24 cellular contexts compared by ENCODE assay signal in genomic region chr1:4057603-4058002, GRCh38.
DNase-seq lines count a peak whose midpoint lies in the region; ATAC-seq, FAIRE-seq and TF ChIP-seq lines count a peak whose summit lies in the region.
"Had no signal": no experiment of that assay in that cellular context is flagged by ENCODE, and none has a peak within 500 bp of the region (broad histone marks: within the 10 kb centered on the region; RNA-seq: fewer than 3 reads in every experiment).

No MANE protein-coding gene starts in this region.

- H4K8ac ChIP-seq in H1 (ENCODE audit: extremely low read depth, insufficient read depth, low read length) = peak overlapping the region; percentile 37; the same call in 1 of the 2 replicates
- H4K8ac ChIP-seq in neuronal stem cell (ENCODE audit: low read depth, low read length) = no peak overlapping the region

- no peak for ATAC-seq in Right ventricle myocardium inferior
- no peak for ATAC-seq in upper lobe of right lung
- ATAC-seq in body of pancreas = no peak
- ATAC-seq in HG02981 (IDR thresholded peaks at IDR 0.05; ENCODE audit: unreplicated experiment) = no peak
- ATAC-seq: A549 had no signal

- H2BK12ac ChIP-seq in H1 (ENCODE audit: low read depth, low read length) (peak overlapping the region; percentile 39; the same call in 1 of the 2 replicates), neuronal stem cell (ENCODE audit: low read length) (no peak overlapping the region)

- WGBS in H1 (ENCODE audit: extremely low coverage in 1 of 2, insufficient coverage in 1 of 2, insufficient read length in 1 of 2, insufficient replicate concordance in 2 of 2, low coverage in 1 of 2, low lambda C conversion rate in 2 of 2, missing lambda C conversion rate in 1 of 2), 2 experiments = 89% methylated on average over 11 of the region's 11 CpGs; no CpG with 5 or more reads in 1 of the 2 experiments
- no CpG with 5 or more reads among the region's 11 CpGs for WGBS in neuronal stem cell (ENCODE audit: extremely low coverage in 2 of 2, insufficient read length in 2 of 2, insufficient replicate concordance in 1 of 2), 2 donors
- 71 to 87% methylated on average over 6 to 11 of the region's 11 CpGs for WGBS in body of pancreas, 2 donors

- TF ChIP-seq POLR2A in H1 (IDR thresholded peaks at IDR 0.05; ENCODE audit: control extremely low read depth in 1 of 2, low read depth in 2 of 2, low read length in 2 of 2) (no peak), body of pancreas (IDR thresholded peaks at IDR 0.05) (no peak)

- H2AFZ ChIP-seq in H1 (ENCODE audit: low read length) (no peak overlapping the region), neuronal stem cell (ENCODE audit: low read length) (no peak overlapping the region)

- TF ChIP-seq CTCF in right atrium auricular region (IDR thresholded peaks at IDR 0.05) (no peak), H1 (IDR thresholded peaks at IDR 0.05; ENCODE audit: control extremely low read depth in 1 of 3, insufficient read depth in 1 of 3, low read depth in 1 of 3, low read length in 3 of 3) (no peak), upper lobe of right lung (IDR thresholded peaks at IDR 0.05) (no peak), body of pancreas (IDR thresholded peaks at IDR 0.05) (no peak)

- no peak for TF ChIP-seq RAD21 in H1 (IDR thresholded peaks at IDR 0.05 in 1 of 2, conservative IDR thresholded peaks at IDR 0.05 in 1 of 2; ENCODE audit: low read depth in 2 of 2, low read length in 2 of 2)

- H3K56ac ChIP-seq in H1 (replicated peaks; ENCODE audit: insufficient read length, low read depth, low read length) = no peak overlapping the region

- intact Hi-C loops in Right ventricle myocardium inferior (cut with DNase I) (no loop called here), upper lobe of right lung (cut with DNase I) (no loop called here), body of pancreas (cut with DNase I) (no loop called here)

- H4K20me1 ChIP-seq in H1 (replicated peaks in 1 of 2; ENCODE audit: control insufficient read depth in 1 of 2, insufficient read depth in 2 of 2, low read length in 2 of 2) = no peaks in the 10 kb centered on the region
- H4K20me1 ChIP-seq: BLaER1 had no signal

- no peak for TF ChIP-seq EP300 in H1 (IDR thresholded peaks at IDR 0.05; ENCODE audit: borderline replicate concordance in 1 of 2, low read depth in 2 of 2, low read length in 2 of 2)

- H2BK5ac ChIP-seq in H1 (ENCODE audit: low read depth, low read length) (no peak overlapping the region), neuronal stem cell (ENCODE audit: low read length) (no peak overlapping the region)

- H2BK120ac ChIP-seq in H1 (replicated peaks; ENCODE audit: low read depth, low read length) = no peak overlapping the region
- H2BK120ac ChIP-seq in neuronal stem cell (ENCODE audit: low read depth, low read length) = no peak overlapping the region

- H3K27ac ChIP-seq in right atrium auricular region (no peak overlapping the region), H1 (ENCODE audit: low read depth, low read length) (no peak overlapping the region), neuronal stem cell (replicated peaks; ENCODE audit: low read length) (no peak overlapping the region), upper lobe of right lung (no peak overlapping the region), body of pancreas (no peak overlapping the region)
- H3K27ac ChIP-seq: 22Rv1, A549, BLaER1 had no signal

- H3K14ac ChIP-seq in H1 (ENCODE audit: insufficient read length) (no peak overlapping the region), neuronal stem cell (ENCODE audit: low read length) (peak overlapping the region; percentile 56)

- no peak overlapping the region for H4K91ac ChIP-seq in H1 (replicated peaks; ENCODE audit: insufficient read length, low read length)
- no peak overlapping the region for H4K91ac ChIP-seq in neuronal stem cell (ENCODE audit: low read depth, low read length, poor library complexity)

- H3K27me3 ChIP-seq in right atrium auricular region (no peaks in the 10 kb centered on the region), H1 (replicated peaks in 1 of 4; ENCODE audit: control insufficient read depth in 3 of 4, extremely low read depth in 1 of 4, insufficient read depth in 3 of 4, low read length in 3 of 4) (no peaks in the 10 kb centered on the region), neuronal stem cell (ENCODE audit: control insufficient read depth in 3 of 3, insufficient read depth in 3 of 3, low read depth in 1 of 3, low read length in 3 of 3) (no peaks in the 10 kb centered on the region), upper lobe of right lung (no peaks in the 10 kb centered on the region), body of pancreas (no peaks in the 10 kb centered on the region)
- H3K27me3 ChIP-seq: BE2C, BLaER1 had no signal

- H3K79me1 ChIP-seq in H1 (ENCODE audit: low read depth, low read length) (no peaks in the 10 kb centered on the region), neuronal stem cell (ENCODE audit: low read depth, low read length) (no peaks in the 10 kb centered on the region)

- H2AK5ac ChIP-seq in H1 (ENCODE audit: low read depth, low read length) = no peak overlapping the region
- H2AK5ac ChIP-seq in neuronal stem cell (ENCODE audit: low read depth, low read length) = peak overlapping the region; percentile 63

- no peak for FAIRE-seq in H1 (lab: Jason Lieb, UNC)
- FAIRE-seq: A549, G401.6, GM12891 had no signal

- H3K4me3 ChIP-seq in right atrium auricular region (no peak overlapping the region), H1 (ENCODE audit: extremely low read depth in 1 of 4, insufficient read depth in 2 of 4, low read depth in 3 of 4, low read length in 4 of 4) (no peak overlapping the region), neuronal stem cell (ENCODE audit: low read length in 2 of 2) (no peak overlapping the region), upper lobe of right lung (no peak overlapping the region), body of pancreas (no peak overlapping the region)
- H3K4me3 ChIP-seq: A549, BLaER1 had no signal

- no peaks in the 10 kb centered on the region for H3K36me3 ChIP-seq in right atrium auricular region
- H3K36me3 ChIP-seq in H1 (ENCODE audit: control insufficient read depth in 2 of 4, insufficient read depth in 4 of 4, low read length in 3 of 4) = no peaks in the 10 kb centered on the region
- H3K36me3 ChIP-seq in neuronal stem cell (replicated peaks in 1 of 2; ENCODE audit: control insufficient read depth in 2 of 2, insufficient read depth in 2 of 2, low read length in 2 of 2) = no peaks in the 10 kb centered on the region
- H3K36me3 ChIP-seq in upper lobe of right lung = no peaks in the 10 kb centered on the region
- no peaks in the 10 kb centered on the region for H3K36me3 ChIP-seq in body of pancreas (replicated peaks in 1 of 2; ENCODE audit: insufficient read depth in 1 of 2, low read depth in 2 of 2)
- H3K36me3 ChIP-seq: BE2C, BLaER1 had no signal

- CTCF ChIA-PET in H1 (lab: Charles Lee; ENCODE audit: partially characterized antibody) = no interaction called here

- H2BK15ac ChIP-seq in H1 (ENCODE audit: low read length) (no peak overlapping the region), neuronal stem cell (ENCODE audit: low read length) (no peak overlapping the region)

- no peak overlapping the region for H2BK20ac ChIP-seq in H1 (ENCODE audit: low read length)

- no peaks in the 10 kb centered on the region for H3K79me2 ChIP-seq in H1 (ENCODE audit: control insufficient read depth in 1 of 2, insufficient read depth in 2 of 2, low read length in 2 of 2)

- DNase-seq in right atrium auricular region (ENCODE audit: low spot score) = peak; percentile 44
- DNase-seq in Right ventricle myocardium inferior (ENCODE audit: missing footprints) = no peak
- peak in 1 of 2 experiments; percentile 22 for DNase-seq in H1 (ENCODE audit: low read depth in 1 of 2, low spot score in 2 of 2)
- DNase-seq in neuronal stem cell (ENCODE audit: low spot score) = no peak
- DNase-seq in upper lobe of right lung = peak; percentile 32
- DNase-seq in GM19238 (ENCODE audit: insufficient read length, low spot score) = no peak
- DNase-seq in body of pancreas = no peak
- DNase-seq: AML-193; BE2C; C1 segment of cervical spinal cord; CD4-positive, alpha-beta memory T cell; CD4-positive, CD25-positive, alpha-beta regulatory T cell; CD8-positive, alpha-beta memory T cell; COR-L47; DMS 273 treated with DMSO at 0.1 percent for 48 hours; DMS153; DMS79 treated with DMSO at 0.1 percent for 48 hours; GF-D8 had no signal

- H3K23ac ChIP-seq in H1 (ENCODE audit: insufficient read length) = no peak overlapping the region
- H3K23ac ChIP-seq in neuronal stem cell (ENCODE audit: low read depth, low read length, poor library complexity) = no peak overlapping the region

- H4K5ac ChIP-seq in H1 (ENCODE audit: insufficient read length, low read depth, low read length) = no peak overlapping the region

- no peak overlapping the region for H3K4me2 ChIP-seq in H1 (ENCODE audit: insufficient read depth in 1 of 2, low read depth in 2 of 2, low read length in 2 of 2)
- H3K4me2 ChIP-seq in neuronal stem cell (ENCODE audit: insufficient read depth, low read length, poor library complexity, severe bottlenecking) = no peak overlapping the region
- H3K4me2 ChIP-seq: A549 had no signal

- no peaks in the 10 kb centered on the region for H3K4me1 ChIP-seq in right atrium auricular region
- H3K4me1 ChIP-seq in H1 (replicated peaks in 1 of 4; ENCODE audit: control insufficient read depth in 3 of 4, insufficient read depth in 4 of 4, low read length in 3 of 4) = no peaks in the 10 kb centered on the region
- peaks cover 0 to 3% of the 10 kb centered on the region in 2 donors for H3K4me1 ChIP-seq in neuronal stem cell (ENCODE audit: control insufficient read depth in 2 of 2, insufficient read depth in 1 of 2, low read depth in 1 of 2, low read length in 2 of 2)
- H3K4me1 ChIP-seq in upper lobe of right lung = no peaks in the 10 kb centered on the region
- H3K4me1 ChIP-seq in body of pancreas = no peaks in the 10 kb centered on the region
- H3K4me1 ChIP-seq: A549, BE2C had no signal

- no peak overlapping the region for H3K9ac ChIP-seq in H1 (replicated peaks in 1 of 4; ENCODE audit: extremely low read depth in 1 of 4, low read depth in 3 of 4, low read length in 3 of 4)
- no peak overlapping the region for H3K9ac ChIP-seq in neuronal stem cell (ENCODE audit: low read depth, low read length, poor library complexity)
- H3K9ac ChIP-seq: BLaER1 had no signal

- POLR2A ChIA-PET in H1 (lab: Charles Lee; ENCODE audit: partially characterized antibody) = no interaction called here

- H3K9me3 ChIP-seq in right atrium auricular region (no peaks in the 10 kb centered on the region), H1 (ENCODE audit: insufficient read depth in 2 of 2, low read depth in 1 of 2, low read length in 1 of 2) (no peaks in the 10 kb centered on the region), neuronal stem cell (replicated peaks in 1 of 2; ENCODE audit: control insufficient read depth in 2 of 2, insufficient read depth in 1 of 2, low read depth in 1 of 2, low read length in 2 of 2) (no peaks in the 10 kb centered on the region), upper lobe of right lung (no peaks in the 10 kb centered on the region), body of pancreas (no peaks in the 10 kb centered on the region)
- H3K9me3 ChIP-seq: A549, BE2C had no signal

- no peak overlapping the region for H3K4ac ChIP-seq in H1 (replicated peaks; ENCODE audit: insufficient read length, low read depth, low read length)
- no peak overlapping the region for H3K4ac ChIP-seq in neuronal stem cell (ENCODE audit: low read length)

- H3K23me2 ChIP-seq in H1 (ENCODE audit: low read depth, low read length) = no peaks in the 10 kb centered on the region

- H3K18ac ChIP-seq in H1 (ENCODE audit: extremely low read depth, low read length) (no peak overlapping the region), neuronal stem cell (ENCODE audit: low read length) (peak overlapping the region; percentile 38)

Comparison
In these comparisons a context has a peak if more than half of its experiments do, and no peak if none do; other contexts are left out.
1. DNase-seq: peak in right atrium auricular region (single experiment) and upper lobe of right lung (single experiment); none in Right ventricle myocardium inferior (single experiment), neuronal stem cell (single experiment), GM19238 (single experiment) and body of pancreas (0 of 4).